20 cellular contexts compared by ENCODE assay signal in genomic region chr6:168650686-168651085, GRCh38.
A peak's percentile ranks its signal among the peaks of the same experiment; 100 is the strongest.
DNase-seq lines count a peak whose midpoint lies in the region; ATAC-seq, FAIRE-seq and TF ChIP-seq lines count a peak whose summit lies in the region.
"Had no signal": no experiment of that assay in that cellular context is flagged by ENCODE, and none has a peak within 500 bp of the region (broad histone marks: within the 10 kb centered on the region; RNA-seq: fewer than 3 reads in every experiment).

No MANE protein-coding gene starts in this region.

- in situ Hi-C loops in T47D (cut with HindIII; ENCODE audit: low pct_unique_long_range_greater_than_20kb, low sequenced_read_pairs) (no loop called here), mammary epithelial cell (cut with MboI; ENCODE audit: low sequenced_read_pairs in 2 of 2) (no loop called here)

- no peak overlapping the region for H2AFZ ChIP-seq in mammary epithelial cell (ENCODE audit: low read depth, low read length)

- no peaks in the 10 kb centered on the region for H3K27me3 ChIP-seq in mammary epithelial cell (ENCODE audit: insufficient read depth, low read length)
- no peaks in the 10 kb centered on the region for H3K27me3 ChIP-seq in uterus
- H3K27me3 ChIP-seq: BLaER1 treated with 17β-estradiol and CSF1 and Interleukin-3, amounts not matched to agents 10 nM and 100 nM had no signal

- H3K27me3 Mint-ChIP-seq in progenitor cell of endocrine pancreas, result peaks cover 25% of the 10 kb centered on the region

- peaks cover 31% of the 10 kb centered on the region for H3K4me1 Mint-ChIP-seq in progenitor cell of endocrine pancreas (ENCODE audit: low read depth)

- no peaks in the 10 kb centered on the region for H3K79me2 ChIP-seq in mammary epithelial cell (ENCODE audit: insufficient read depth, low read length)

- no peak for ATAC-seq in activated naive CD4-positive, alpha-beta T cell treated with anti-CD3 and anti-CD28 coated beads, Interleukin-2, amount 50 U/mL, for 72 hours
- ATAC-seq: HCT116 had no signal

- BruUV-seq in mammary epithelial cell (replicated peaks; lab: Mats Ljungman, UMichigan), result no TSS peak

- H3K36me3 Mint-ChIP-seq in progenitor cell of endocrine pancreas (ENCODE audit: insufficient read depth), result no peaks in the 10 kb centered on the region
- H3K36me3 Mint-ChIP-seq in activated naive CD4-positive, alpha-beta T cell treated with anti-CD3 and anti-CD28 coated beads, Interleukin-2, amount 50 U/mL, for 72 hours, result no peaks in the 10 kb centered on the region

- peaks cover 42% of the 10 kb centered on the region for H3K9me3 ChIP-seq in mammary epithelial cell (replicated peaks; ENCODE audit: insufficient read depth, low read length)
- H3K9me3 ChIP-seq in kidney (ENCODE audit: control insufficient read depth in 1 of 2, low read length in 2 of 2), result no peaks in the 10 kb centered on the region
- H3K9me3 ChIP-seq in uterus, result no peaks in the 10 kb centered on the region

- no peak overlapping the region for H3K27ac ChIP-seq in mammary epithelial cell (ENCODE audit: insufficient read depth, low read depth, low read length)
- no peak overlapping the region for H3K27ac ChIP-seq in kidney (ENCODE audit: low read depth in 2 of 2, low read length in 2 of 2)
- H3K27ac ChIP-seq in uterus, result peak overlapping the region in 1 of 2 donors; percentile 20
- H3K27ac ChIP-seq: BLaER1 treated with 17β-estradiol and CSF1 and Interleukin-3, amounts not matched to agents 10 nM and 100 nM had no signal

- no peak overlapping the region for H3K4me3 Mint-ChIP-seq in progenitor cell of endocrine pancreas (ENCODE audit: low read depth)

- H3K9ac ChIP-seq in mammary epithelial cell (ENCODE audit: insufficient read depth, low read length) (no peak overlapping the region), kidney (ENCODE audit: low read length in 2 of 2) (no peak overlapping the region)
- H3K9ac ChIP-seq: BLaER1 treated with 17β-estradiol and CSF1 and Interleukin-3, amounts not matched to agents 10 nM and 100 nM had no signal

- intact Hi-C loops in mammary epithelial cell (cut with micrococcal nuclease), result no loop called here
- intact Hi-C loops in kidney (cut with DNase I), result no loop called here
- intact Hi-C loops in uterus (cut with DNase I; ENCODE audit: low total_unique reads), result no loop called here

- TF ChIP-seq CTCF in mammary epithelial cell (conservative IDR thresholded peaks at IDR 0.05 in 1 of 2, IDR thresholded peaks at IDR 0.05 in 1 of 2; ENCODE audit: extremely low read depth in 1 of 2, insufficient read depth in 1 of 2, low read depth in 1 of 2, low read length in 2 of 2) (no peak), kidney (IDR thresholded peaks at IDR 0.05; ENCODE audit: borderline replicate concordance, extremely low read depth, insufficient read depth) (no peak), progenitor cell of endocrine pancreas (IDR thresholded peaks at IDR 0.05; ENCODE audit: unreplicated experiment) (no peak), uterus (IDR thresholded peaks at IDR 0.05) (no peak)

- dilution Hi-C loops in mammary epithelial cell (cut with HindIII; ENCODE audit: low sequenced_read_pairs), result no loop called here

- H3K4me2 ChIP-seq in mammary epithelial cell (ENCODE audit: insufficient read depth, low read depth, low read length), result no peak overlapping the region
- H3K4me2 ChIP-seq: BLaER1 treated with 17β-estradiol and CSF1 and Interleukin-3, amounts not matched to agents 10 nM and 100 nM had no signal

- 74% methylated on average over 15 of the region's 15 CpGs for WGBS in mammary epithelial cell (ENCODE audit: low coverage, missing lambda C conversion rate)

- H3K4me1 ChIP-seq in mammary epithelial cell (ENCODE audit: insufficient read depth, low read length) (no peaks in the 10 kb centered on the region), kidney (ENCODE audit: control insufficient read depth in 1 of 2, insufficient read depth in 1 of 2, low read depth in 1 of 2, low read length in 2 of 2) (peaks cover 7% of the 10 kb centered on the region in 2 donors), uterus (no peaks in the 10 kb centered on the region)

- H3K36me3 ChIP-seq in mammary epithelial cell (ENCODE audit: insufficient read depth, low read length), result no peaks in the 10 kb centered on the region
- H3K36me3 ChIP-seq in kidney (ENCODE audit: control insufficient read depth in 1 of 2, insufficient read depth in 2 of 2, low read length in 2 of 2), result no peaks in the 10 kb centered on the region
- no peaks in the 10 kb centered on the region for H3K36me3 ChIP-seq in uterus
- H3K36me3 ChIP-seq: BLaER1 treated with 17β-estradiol and CSF1 and Interleukin-3, amounts not matched to agents 10 nM and 100 nM had no signal

- no peak for TF ChIP-seq POLR2A in uterus (IDR thresholded peaks at IDR 0.05)

- H4K20me1 ChIP-seq in mammary epithelial cell (ENCODE audit: insufficient read depth, low read length), result no peaks in the 10 kb centered on the region
- H4K20me1 ChIP-seq: BLaER1 treated with 17β-estradiol and CSF1 and Interleukin-3, amounts not matched to agents 10 nM and 100 nM had no signal

- no peak for FAIRE-seq in kidney (lab: Jason Lieb, UNC)

- peak overlapping the region; percentile 82 for H3K27ac Mint-ChIP-seq in progenitor cell of endocrine pancreas
- H3K27ac Mint-ChIP-seq in activated naive CD4-positive, alpha-beta T cell treated with anti-CD3 and anti-CD28 coated beads, Interleukin-2, amount 50 U/mL, for 72 hours, result no peak overlapping the region

- no peak overlapping the region for H3K4me3 ChIP-seq in mammary epithelial cell (replicated peaks in 1 of 3; ENCODE audit: insufficient read depth in 1 of 3, low read depth in 2 of 3, low read length in 3 of 3)
- H3K4me3 ChIP-seq in kidney (ENCODE audit: low read length in 2 of 2), result no peak overlapping the region
- H3K4me3 ChIP-seq in uterus, result no peak overlapping the region
- H3K4me3 ChIP-seq: BLaER1 treated with 17β-estradiol and CSF1 and Interleukin-3, amounts not matched to agents 10 nM and 100 nM had no signal

- peak; percentile 54 to 56 for DNase-seq in T47D (ENCODE audit: low read depth in 1 of 2, low spot score in 1 of 2)
- no peak for DNase-seq in mammary epithelial cell
- DNase-seq in kidney, result peak; percentile 89
- DNase-seq in progenitor cell of endocrine pancreas (ENCODE audit: low spot score, unreplicated experiment), result no peak
- DNase-seq in uterus, result peak; percentile 67 to 68
- no peak for DNase-seq in retina
- no peak for DNase-seq in activated naive CD4-positive, alpha-beta T cell treated with anti-CD3 and anti-CD28 coated beads, Interleukin-2, amount 50 U/mL, for 72 hours (ENCODE audit: low spot score in 2 of 2)
- no peak for DNase-seq in activated naive CD4-positive, alpha-beta T cell treated with Interleukin-2 at 50 U/mL for 16 hours
- DNase-seq: 8988T, DMS53, IMR-90, MV-4-11, NCI-H1436, NCI-H2029 treated with DMSO at 0.1 percent for 48 hours, NCI-H2227 treated with DMSO at 0.1 percent for 48 hours, NCI-H526 treated with DMSO at 0.1 percent for 48 hours, OCI-M1, RPMI8226 had no signal

- CTCF ChIA-PET in mammary epithelial cell (lab: Charles Lee; ENCODE audit: low non-redundant PET), result no interaction called here

- H3K9me3 Mint-ChIP-seq in progenitor cell of endocrine pancreas (ENCODE audit: low read depth), result peaks cover 2% of the 10 kb centered on the region
- peaks cover 0 to 1% of the 10 kb centered on the region in 2 donors for H3K9me3 Mint-ChIP-seq in activated naive CD4-positive, alpha-beta T cell treated with anti-CD3 and anti-CD28 coated beads, Interleukin-2, amount 50 U/mL, for 72 hours

Comparison
In these comparisons a context has a peak if more than half of its experiments do, and no peak if none do; other contexts are left out.
1. DNase-seq: peak in T47D (2 of 2), kidney (single experiment) and uterus (2 of 2); none in mammary epithelial cell (single experiment), progenitor cell of endocrine pancreas (single experiment), retina (single experiment), activated naive CD4-positive, alpha-beta T cell treated with anti-CD3 and anti-CD28 coated beads, Interleukin-2, amount 50 U/mL, for 72 hours (0 of 2) and activated naive CD4-positive, alpha-beta T cell treated with Interleukin-2 at 50 U/mL for 16 hours (single experiment).